1 cellular context compared by ENCODE assay signal in the genomic region with DNA sequence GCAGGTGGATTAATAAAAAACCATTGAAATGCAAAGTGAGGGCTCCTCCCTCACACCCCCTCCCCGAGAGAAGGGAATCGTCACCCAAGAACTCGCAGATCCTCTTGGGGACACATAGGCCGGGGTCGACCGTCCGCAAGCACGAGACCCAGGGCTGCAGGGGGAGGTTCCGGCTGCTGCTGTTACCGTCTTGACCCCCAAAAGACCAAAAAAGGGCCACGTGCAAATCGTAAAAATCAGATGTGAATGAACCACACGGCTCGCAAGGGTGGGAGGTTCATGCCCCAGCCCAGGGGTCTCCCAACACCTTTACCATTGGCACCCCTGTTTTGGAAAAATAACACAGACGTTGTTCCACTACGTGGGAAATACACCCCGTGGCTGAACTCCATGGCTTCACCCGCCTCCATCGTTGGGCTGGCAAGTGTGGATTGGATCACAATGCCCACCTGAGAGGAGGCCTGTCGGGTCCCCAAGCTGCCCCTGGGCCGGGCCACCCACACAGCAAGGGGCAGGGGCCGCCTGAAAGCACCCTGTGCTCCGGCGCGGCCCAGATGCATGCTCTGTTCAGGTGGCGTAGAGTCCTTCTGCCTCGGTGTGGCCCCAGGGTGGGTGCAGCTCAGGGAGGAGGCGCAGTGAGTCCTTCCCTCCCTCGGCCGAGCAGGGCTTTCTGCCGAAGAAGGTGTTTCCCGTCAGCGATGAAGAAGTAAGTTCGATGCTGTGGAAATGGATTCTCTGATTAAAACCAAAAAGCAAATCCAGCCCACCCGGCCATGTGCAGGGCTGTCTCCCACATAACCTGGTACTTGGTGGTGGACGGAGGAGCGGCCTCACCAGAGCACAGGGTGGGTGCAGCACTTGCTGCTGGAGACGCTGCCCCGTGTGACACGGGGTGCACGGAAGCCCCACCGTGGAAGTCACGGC.
TF ChIP-seq lines count a peak whose summit lies in the region.

No MANE protein-coding gene starts in this region.

TF ChIP-seq in IMR-90, 13 proteins besides CTCF, POLR2A, EP300 and RAD21:
- TF ChIP-seq MAZ (IDR thresholded peaks at IDR 0.05; ENCODE audit: borderline replicate concordance, low read depth, low read length) (no peak), SMC3 (IDR thresholded peaks at IDR 0.05; ENCODE audit: low read depth, low read length) (no peak), CEBPB (IDR thresholded peaks at IDR 0.05; ENCODE audit: low read depth, low read length) (no peak), FOS (IDR thresholded peaks at IDR 0.05; ENCODE audit: low read depth, low read length) (no peak), RFX5 (IDR thresholded peaks at IDR 0.05; ENCODE audit: low read depth, low read length) (no peak), NFE2L2 (IDR thresholded peaks at IDR 0.05; ENCODE audit: low read depth, low read length) (no peak), CHD1 (IDR thresholded peaks at IDR 0.05; ENCODE audit: low read depth, low read length) (no peak), USF2 (IDR thresholded peaks at IDR 0.05; ENCODE audit: low read depth, low read length) (no peak), MXI1 (IDR thresholded peaks at IDR 0.05; ENCODE audit: borderline replicate concordance, low read depth, low read length) (no peak), MAFK (IDR thresholded peaks at IDR 0.05; ENCODE audit: low read depth, low read length) (no peak), BHLHE40 (IDR thresholded peaks at IDR 0.05; ENCODE audit: low read depth, low read length) (no peak), RCOR1 (IDR thresholded peaks at IDR 0.05; ENCODE audit: insufficient replicate concordance, low read length) (no peak)
- TF ChIP-seq, protein P1, sequence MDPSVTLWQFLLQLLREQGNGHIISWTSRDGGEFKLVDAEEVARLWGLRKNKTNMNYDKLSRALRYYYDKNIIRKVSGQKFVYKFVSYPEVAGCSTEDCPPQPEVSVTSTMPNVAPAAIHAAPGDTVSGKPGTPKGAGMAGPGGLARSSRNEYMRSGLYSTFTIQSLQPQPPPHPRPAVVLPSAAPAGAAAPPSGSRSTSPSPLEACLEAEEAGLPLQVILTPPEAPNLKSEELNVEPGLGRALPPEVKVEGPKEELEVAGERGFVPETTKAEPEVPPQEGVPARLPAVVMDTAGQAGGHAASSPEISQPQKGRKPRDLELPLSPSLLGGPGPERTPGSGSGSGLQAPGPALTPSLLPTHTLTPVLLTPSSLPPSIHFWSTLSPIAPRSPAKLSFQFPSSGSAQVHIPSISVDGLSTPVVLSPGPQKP (IDR thresholded peaks at IDR 0.05; ENCODE audit: borderline replicate concordance, low read depth, low read length): no peak
